In genomic region chr14:49946320-49947141, GRCh38 we compare ENCODE assay signal across 8 cellular contexts. TPM values are rescaled to one million over a fixed set of nuclear protein-coding genes. Genes with fewer than 3 reads are reported as not detected.
DNase-seq lines count a peak whose midpoint lies in the region; ATAC-seq and TF ChIP-seq lines count a peak whose summit lies in the region.

No MANE protein-coding gene starts in this region.

- H2AFZ ChIP-seq in osteoblast (ENCODE audit: low read length): no peak overlapping the region

- ATAC-seq in SK-N-SH treated with all-trans-retinoic acid at 6 μM for 48 hours: peak; percentile 83

- DNase-seq in stimulated activated CD4-positive, alpha-beta T cell treated with anti-CD3 and anti-CD28 coated beads, Interleukin-4, amount 100 ng/mL, for 1 hour: peak; percentile 11
- DNase-seq in stimulated activated CD4-positive, alpha-beta T cell treated with anti-CD3 and anti-CD28 coated beads, Interleukin-2, amount 100 ng/mL, for 48 hours: no peak
- DNase-seq in cerebellar cortex (ENCODE audit: low spot score) (peak; percentile 83), osteoblast (ENCODE audit: insufficient read length, low spot score, missing footprints) (peak; percentile 3), ureter (ENCODE audit: low spot score) (no peak), GM19238 (ENCODE audit: insufficient read length, low spot score) (no peak), iPS-NIHi11 (ENCODE audit: low spot score) (no peak)

- H3K36me3 ChIP-seq in osteoblast (ENCODE audit: insufficient read depth, low read length): no peaks in the 10 kb centered on the region

- H3K27ac ChIP-seq in osteoblast (ENCODE audit: low read depth, low read length): no peak overlapping the region

- peaks cover 5% of the 10 kb centered on the region for H3K4me1 ChIP-seq in osteoblast (ENCODE audit: insufficient read depth, low read length)

- H3K79me2 ChIP-seq in osteoblast (ENCODE audit: insufficient read depth, low read length): no peaks in the 10 kb centered on the region

- no peaks in the 10 kb centered on the region for H3K9me3 ChIP-seq in osteoblast (ENCODE audit: low read depth, low read length)

- peak overlapping the region; percentile 1 for H3K4me2 ChIP-seq in osteoblast (ENCODE audit: insufficient read depth, low read length)

- H4K20me1 ChIP-seq in osteoblast (ENCODE audit: insufficient read depth, low read length): no peaks in the 10 kb centered on the region

- no peak for TF ChIP-seq CTCF in osteoblast (IDR thresholded peaks at IDR 0.05; ENCODE audit: extremely low read depth, low read depth, low read length)

- H3K4me3 ChIP-seq in osteoblast (ENCODE audit: insufficient read depth, low read length): no peak overlapping the region

- no peaks in the 10 kb centered on the region for H3K27me3 ChIP-seq in osteoblast (ENCODE audit: insufficient read depth, low read length)

TF ChIP-seq in SK-N-SH treated with all-trans-retinoic acid at 6 μM for 48 hours, 23 proteins besides CTCF, POLR2A, EP300 and RAD21:
- peak; percentile 49 for TF ChIP-seq ISL1 (CRISPR knock-in tag; IDR thresholded peaks at IDR 0.05)
- TF ChIP-seq ZNF70 (CRISPR knock-in tag; IDR thresholded peaks at IDR 0.05): no peak
- no peak for TF ChIP-seq SNAI2 (CRISPR knock-in tag; IDR thresholded peaks at IDR 0.05)
- TF ChIP-seq OSR1 (CRISPR knock-in tag; IDR thresholded peaks at IDR 0.05): no peak
- TF ChIP-seq ESRRG (CRISPR knock-in tag; IDR thresholded peaks at IDR 0.05): no peak
- TF ChIP-seq BACH2 (CRISPR knock-in tag; IDR thresholded peaks at IDR 0.05; ENCODE audit: borderline replicate concordance): no peak
- no peak for TF ChIP-seq ZNF565 (CRISPR knock-in tag; conservative IDR thresholded peaks at IDR 0.05; ENCODE audit: low read depth)
- peak; percentile 57; the same call in 1 of the 2 replicates for TF ChIP-seq TCF4 (CRISPR knock-in tag; IDR thresholded peaks at IDR 0.05; ENCODE audit: borderline replicate concordance)
- no peak for TF ChIP-seq GLIS3 (CRISPR knock-in tag; IDR thresholded peaks at IDR 0.05)
TF ChIP-seq in SK-N-SH treated with all-trans-retinoic acid at 6 μM for 48 hours: peak in this region for 2.

RNA-seq across cellular contexts. Expression of gene ARF6, which starts 53.6 kb away (rescaled TPM):
- total RNA-seq in osteoblast: 58.6 and 63.9 TPM in 2 replicates
- total RNA-seq in ureter: 75.5 TPM

Comparison
In these comparisons a context has a peak if more than half of its experiments do, and no peak if none do; other contexts are left out.
1. DNase-seq: peak in stimulated activated CD4-positive, alpha-beta T cell treated with anti-CD3 and anti-CD28 coated beads, Interleukin-4, amount 100 ng/mL, for 1 hour (single experiment), cerebellar cortex (single experiment) and osteoblast (single experiment); none in stimulated activated CD4-positive, alpha-beta T cell treated with anti-CD3 and anti-CD28 coated beads, Interleukin-2, amount 100 ng/mL, for 48 hours (0 of 2), ureter (single experiment), GM19238 (single experiment) and iPS-NIHi11 (single experiment).